ENCODE assay signal across 1 cellular context in the genomic region with DNA sequence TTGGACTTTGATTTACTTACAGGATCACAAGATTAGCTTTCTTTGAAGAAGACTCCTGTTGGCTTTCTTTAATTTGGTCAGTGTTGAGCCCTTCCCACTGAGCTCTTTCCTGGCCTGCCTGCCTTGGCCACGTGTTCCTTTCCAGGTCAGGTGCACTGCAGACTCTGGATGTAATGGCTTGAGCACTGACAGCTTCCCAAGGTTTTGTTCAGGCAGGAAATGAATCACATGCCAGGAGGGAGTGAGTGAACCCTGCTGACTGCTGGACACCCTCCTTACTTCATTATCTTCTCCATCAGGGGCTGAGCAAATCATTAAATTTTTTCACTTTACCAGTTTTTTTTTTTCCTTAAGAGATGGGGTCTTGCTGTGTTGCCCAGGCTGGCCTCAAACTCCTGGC.
TF ChIP-seq lines count a peak whose summit lies in the region.

No MANE protein-coding gene starts in this region.

TF ChIP-seq in HepG2, 621 proteins besides CTCF, POLR2A, EP300 and RAD21:
- TF ChIP-seq, protein P1, sequence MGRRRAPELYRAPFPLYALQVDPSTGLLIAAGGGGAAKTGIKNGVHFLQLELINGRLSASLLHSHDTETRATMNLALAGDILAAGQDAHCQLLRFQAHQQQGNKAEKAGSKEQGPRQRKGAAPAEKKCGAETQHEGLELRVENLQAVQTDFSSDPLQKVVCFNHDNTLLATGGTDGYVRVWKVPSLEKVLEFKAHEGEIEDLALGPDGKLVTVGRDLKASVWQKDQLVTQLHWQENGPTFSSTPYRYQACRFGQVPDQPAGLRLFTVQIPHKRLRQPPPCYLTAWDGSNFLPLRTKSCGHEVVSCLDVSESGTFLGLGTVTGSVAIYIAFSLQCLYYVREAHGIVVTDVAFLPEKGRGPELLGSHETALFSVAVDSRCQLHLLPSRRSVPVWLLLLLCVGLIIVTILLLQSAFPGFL (CRISPR knock-in tag; IDR thresholded peaks at IDR 0.05): no peak
- TF ChIP-seq MZF1 (CRISPR knock-in tag; IDR thresholded peaks at IDR 0.05; ENCODE audit: borderline replicate concordance) (no peak), MBNL3 (CRISPR knock-in tag; conservative IDR thresholded peaks at IDR 0.05) (no peak), SP5 (CRISPR knock-in tag; IDR thresholded peaks at IDR 0.05; ENCODE audit: borderline replicate concordance, low read depth) (no peak), SATB2 (CRISPR knock-in tag; IDR thresholded peaks at IDR 0.05) (no peak), ZNF207 (IDR thresholded peaks at IDR 0.05; ENCODE audit: borderline replicate concordance) (no peak), FOSL1 (CRISPR knock-in tag; IDR thresholded peaks at IDR 0.05; ENCODE audit: borderline replicate concordance) (no peak)
- TF ChIP-seq, protein P2, sequence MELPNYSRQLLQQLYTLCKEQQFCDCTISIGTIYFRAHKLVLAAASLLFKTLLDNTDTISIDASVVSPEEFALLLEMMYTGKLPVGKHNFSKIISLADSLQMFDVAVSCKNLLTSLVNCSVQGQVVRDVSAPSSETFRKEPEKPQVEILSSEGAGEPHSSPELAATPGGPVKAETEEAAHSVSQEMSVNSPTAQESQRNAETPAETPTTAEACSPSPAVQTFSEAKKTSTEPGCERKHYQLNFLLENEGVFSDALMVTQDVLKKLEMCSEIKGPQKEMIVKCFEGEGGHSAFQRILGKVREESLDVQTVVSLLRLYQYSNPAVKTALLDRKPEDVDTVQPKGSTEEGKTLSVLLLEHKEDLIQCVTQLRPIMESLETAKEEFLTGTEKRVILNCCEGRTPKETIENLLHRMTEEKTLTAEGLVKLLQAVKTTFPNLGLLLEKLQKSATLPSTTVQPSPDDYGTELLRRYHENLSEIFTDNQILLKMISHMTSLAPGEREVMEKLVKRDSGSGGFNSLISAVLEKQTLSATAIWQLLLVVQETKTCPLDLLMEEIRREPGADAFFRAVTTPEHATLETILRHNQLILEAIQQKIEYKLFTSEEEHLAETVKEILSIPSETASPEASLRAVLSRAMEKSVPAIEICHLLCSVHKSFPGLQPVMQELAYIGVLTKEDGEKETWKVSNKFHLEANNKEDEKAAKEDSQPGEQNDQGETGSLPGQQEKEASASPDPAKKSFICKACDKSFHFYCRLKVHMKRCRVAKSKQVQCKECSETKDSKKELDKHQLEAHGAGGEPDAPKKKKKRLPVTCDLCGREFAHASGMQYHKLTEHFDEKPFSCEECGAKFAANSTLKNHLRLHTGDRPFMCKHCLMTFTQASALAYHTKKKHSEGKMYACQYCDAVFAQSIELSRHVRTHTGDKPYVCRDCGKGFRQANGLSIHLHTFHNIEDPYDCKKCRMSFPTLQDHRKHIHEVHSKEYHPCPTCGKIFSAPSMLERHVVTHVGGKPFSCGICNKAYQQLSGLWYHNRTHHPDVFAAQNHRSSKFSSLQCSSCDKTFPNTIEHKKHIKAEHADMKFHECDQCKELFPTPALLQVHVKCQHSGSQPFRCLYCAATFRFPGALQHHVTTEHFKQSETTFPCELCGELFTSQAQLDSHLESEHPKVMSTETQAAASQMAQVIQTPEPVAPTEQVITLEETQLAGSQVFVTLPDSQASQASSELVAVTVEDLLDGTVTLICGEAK (IDR thresholded peaks at IDR 0.05): no peak
- TF ChIP-seq, protein P2 (CRISPR knock-in tag; IDR thresholded peaks at IDR 0.05): no peak
- TF ChIP-seq, protein P3, sequence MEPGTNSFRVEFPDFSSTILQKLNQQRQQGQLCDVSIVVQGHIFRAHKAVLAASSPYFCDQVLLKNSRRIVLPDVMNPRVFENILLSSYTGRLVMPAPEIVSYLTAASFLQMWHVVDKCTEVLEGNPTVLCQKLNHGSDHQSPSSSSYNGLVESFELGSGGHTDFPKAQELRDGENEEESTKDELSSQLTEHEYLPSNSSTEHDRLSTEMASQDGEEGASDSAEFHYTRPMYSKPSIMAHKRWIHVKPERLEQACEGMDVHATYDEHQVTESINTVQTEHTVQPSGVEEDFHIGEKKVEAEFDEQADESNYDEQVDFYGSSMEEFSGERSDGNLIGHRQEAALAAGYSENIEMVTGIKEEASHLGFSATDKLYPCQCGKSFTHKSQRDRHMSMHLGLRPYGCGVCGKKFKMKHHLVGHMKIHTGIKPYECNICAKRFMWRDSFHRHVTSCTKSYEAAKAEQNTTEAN (CRISPR knock-in tag; conservative IDR thresholded peaks at IDR 0.05): no peak
